ENCODE assay signal across 15 cellular contexts in the genomic region with DNA sequence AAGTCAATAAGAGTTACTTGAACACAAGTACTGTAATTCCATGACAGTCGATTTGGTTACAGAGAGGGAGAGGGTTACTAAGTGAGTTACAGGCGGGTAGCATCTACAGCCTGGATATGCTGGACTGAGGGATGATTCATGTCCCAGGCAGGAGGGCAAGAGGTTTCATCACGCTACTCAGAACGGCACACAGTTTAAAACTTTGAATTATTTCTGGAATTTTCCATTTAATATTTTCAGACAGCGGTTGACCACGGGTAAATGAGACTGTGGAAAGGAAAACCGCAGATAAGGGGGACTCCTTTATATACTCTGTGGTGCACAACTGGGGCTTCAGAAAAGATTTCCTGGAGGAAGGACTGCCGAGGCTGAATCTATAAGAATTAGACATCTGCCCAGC. TPM values are rescaled to one million over a fixed set of nuclear protein-coding genes. Genes with fewer than 3 reads are reported as not detected.
DNase-seq lines count a peak whose midpoint lies in the region; ATAC-seq and TF ChIP-seq lines count a peak whose summit lies in the region.
"Had no signal": no experiment of that assay in that cellular context is flagged by ENCODE, and none has a peak within 500 bp of the region (broad histone marks: within the 10 kb centered on the region; RNA-seq: fewer than 3 reads in every experiment).

No MANE protein-coding gene starts in this region.

- TF ChIP-seq CTCF in AG09319 (IDR thresholded peaks at IDR 0.05; ENCODE audit: low read depth, low read length) (no peak), natural killer cell (IDR thresholded peaks at IDR 0.05) (no peak)

- H3K27ac Mint-ChIP-seq in memory B cell: peak overlapping the region; percentile 42
- no peak overlapping the region for H3K27ac Mint-ChIP-seq in natural killer cell
- H3K27ac Mint-ChIP-seq: type B pancreatic cell had no signal

- peaks cover 10% of the 10 kb centered on the region for H3K36me3 Mint-ChIP-seq in memory B cell
- no peaks in the 10 kb centered on the region for H3K36me3 Mint-ChIP-seq in natural killer cell

- H3K4me3 Mint-ChIP-seq in memory B cell (no peak overlapping the region), natural killer cell (no peak overlapping the region)
- H3K4me3 Mint-ChIP-seq: type B pancreatic cell had no signal

- DNase-seq in AG09319 (ENCODE audit: extremely low read depth, low read depth): peak; percentile 19
- DNase-seq in LHCN-M2 (ENCODE audit: low read depth): peak; percentile 89
- peak; percentile 83 for DNase-seq in astrocyte of the hippocampus (ENCODE audit: low read depth, low spot score)
- no peak for DNase-seq in memory B cell (ENCODE audit: low spot score in 2 of 2)
- no peak for DNase-seq in T-helper 1 cell
- no peak for DNase-seq in UCSD-AML1 (lab: John Stamatoyannopoulos, UW; ENCODE audit: unreplicated experiment)
- DNase-seq in natural killer cell: no peak
- no peak for DNase-seq in hippocampal formation (lab: John Stamatoyannopoulos, UW)
- DNase-seq: activated naive CD4-positive, alpha-beta T cell treated with anti-CD3 and anti-CD28 coated beads, Interleukin-2, amount 50 U/mL, for 16 hours; GOT3; midbrain; NCI-H1930; NCI-H774 had no signal

- intact Hi-C loops in natural killer cell (cut with micrococcal nuclease): no loop called here

- peaks cover 24% of the 10 kb centered on the region for H3K4me1 Mint-ChIP-seq in memory B cell
- peaks cover 23 to 37% of the 10 kb centered on the region in 2 donors for H3K4me1 Mint-ChIP-seq in natural killer cell

- ATAC-seq in memory B cell (ENCODE audit: low read depth) (no peak), natural killer cell (no peak)
- ATAC-seq: Right ventricle myocardium inferior had no signal

- no peaks in the 10 kb centered on the region for H3K9me3 Mint-ChIP-seq in memory B cell
- H3K9me3 Mint-ChIP-seq in natural killer cell: no peaks in the 10 kb centered on the region
- H3K9me3 Mint-ChIP-seq: type B pancreatic cell had no signal

- H3K27me3 Mint-ChIP-seq in memory B cell: no peaks in the 10 kb centered on the region
- no peaks in the 10 kb centered on the region for H3K27me3 Mint-ChIP-seq in natural killer cell (ENCODE audit: low read depth in 2 of 2)
- H3K27me3 Mint-ChIP-seq: type B pancreatic cell had no signal

RNA-seq across cellular contexts. Expression of a gene that starts 25.7 kb away (rescaled TPM):
- total RNA-seq in LHCN-M2 (2014; rRNA removed): 0.38 and 0.98 TPM in 2 replicates
- 2.0 TPM for polyA plus RNA-seq in LHCN-M2 (2012)
- 1 to 10 TPM in 2 of 3 donors, under 1 TPM in 1; 0.79 to 2.4 (median 1.8) TPM for total RNA-seq in natural killer cell

Comparison
In these comparisons a context has a peak if more than half of its experiments do, and no peak if none do; other contexts are left out.
1. DNase-seq: peak in AG09319 (single experiment), LHCN-M2 (single experiment) and astrocyte of the hippocampus (single experiment); none in memory B cell (0 of 2), T-helper 1 cell (0 of 5), UCSD-AML1 (single experiment), natural killer cell (single experiment) and hippocampal formation (0 of 2).